ENCODE assay signal across 17 cellular contexts in the genomic region with DNA sequence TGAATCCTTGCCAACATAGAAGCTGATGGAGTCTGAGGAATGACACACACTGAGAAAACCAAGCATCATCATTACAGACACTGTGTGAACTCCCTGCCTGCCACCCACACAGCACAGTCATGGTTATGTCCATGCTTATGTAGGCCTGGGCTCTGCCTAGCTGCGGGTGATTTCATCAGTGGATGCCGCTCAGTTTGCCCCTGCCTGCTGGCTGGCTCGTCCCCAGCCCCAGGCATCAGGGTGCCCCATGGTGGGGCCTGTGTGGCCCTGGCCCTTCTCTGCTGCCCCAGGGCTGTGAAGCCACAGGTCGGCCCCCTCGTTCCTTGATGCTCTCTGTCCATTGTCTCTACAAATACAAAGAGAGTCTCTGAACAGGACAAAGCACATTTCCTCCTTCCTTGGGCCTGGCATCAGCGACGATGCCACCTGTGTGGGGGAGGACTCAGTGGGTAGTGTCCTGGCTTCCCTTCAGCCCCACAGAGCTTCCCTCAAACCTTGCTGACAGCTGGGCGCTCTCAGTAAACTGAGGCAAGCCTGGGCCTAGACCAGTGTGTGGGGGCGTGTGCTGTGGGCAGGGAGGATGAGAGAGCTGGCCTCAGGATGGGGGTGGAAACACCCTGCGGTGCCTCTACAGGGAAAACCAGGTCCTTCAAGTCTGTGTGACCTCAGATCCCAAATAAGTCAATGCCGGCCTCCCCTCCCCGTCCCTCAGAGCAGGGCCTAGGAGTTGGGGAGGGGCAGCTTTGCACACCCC. TPM values are rescaled to one million over a fixed set of nuclear protein-coding genes. Genes with fewer than 3 reads are reported as not detected.
DNase-seq lines count a peak whose midpoint lies in the region; ATAC-seq and TF ChIP-seq lines count a peak whose summit lies in the region.
"Had no signal": no experiment of that assay in that cellular context is flagged by ENCODE, and none has a peak within 500 bp of the region (broad histone marks: within the 10 kb centered on the region; RNA-seq: fewer than 3 reads in every experiment).

No MANE protein-coding gene starts in this region.

- H3K27ac ChIP-seq in ACC112 (ENCODE audit: low read depth, low read length) = peak overlapping the region; percentile 23; the same call in 1 of the 2 replicates
- H3K27ac ChIP-seq: BLaER1, SJSA1 had no signal

- DNase-seq in GM04503 (ENCODE audit: low read depth) (peak; percentile 35), choroid plexus epithelial cell (ENCODE audit: low read depth) (peak; percentile 65), omental fat pad (ENCODE audit: low spot score) (no peak), SHP77 (lab: John Stamatoyannopoulos, UW) (no peak), DMS 273 (lab: John Stamatoyannopoulos, UW; ENCODE audit: unreplicated experiment) (no peak), GM20000 (ENCODE audit: low spot score) (no peak), midbrain (lab: John Stamatoyannopoulos, UW) (no peak)
- DNase-seq: amniotic stem cell; DND-41; H7; left cardiac atrium; NCI-H2107; nephron progenitor cell; stimulated activated CD4-positive, alpha-beta T cell treated with anti-CD3 and anti-CD28 coated beads, Interleukin-15, amount 100 ng/mL, for 24 hours had no signal

- TF ChIP-seq CTCF in choroid plexus epithelial cell (conservative IDR thresholded peaks at IDR 0.05; ENCODE audit: low read depth, low read length) = no peak
- no peak for TF ChIP-seq CTCF in omental fat pad (IDR thresholded peaks at IDR 0.05)
- TF ChIP-seq CTCF in GM20000 (IDR thresholded peaks at IDR 0.05; ENCODE audit: extremely low read depth, missing control alignments) = no peak

- H2AFZ ChIP-seq in ACC112 (ENCODE audit: low read length, unreplicated experiment) = peak overlapping the region; percentile 24

- H3K79me2 ChIP-seq in ACC112 (ENCODE audit: control insufficient read depth, insufficient read depth, low read length, unreplicated experiment) = no peaks in the 10 kb centered on the region

- ATAC-seq in omental fat pad (ENCODE audit: low FRiP score) = peak; percentile 3
- ATAC-seq: left cardiac atrium had no signal

- H3K36me3 ChIP-seq in ACC112 (ENCODE audit: insufficient read depth, low read length) = no peaks in the 10 kb centered on the region
- H3K36me3 ChIP-seq: BLaER1, SJSA1 had no signal

- no peaks in the 10 kb centered on the region for H3K27me3 ChIP-seq in ACC112 (ENCODE audit: insufficient read depth, low read length)
- H3K27me3 ChIP-seq: BLaER1, SJSA1 had no signal

- no peak overlapping the region for H3K4me3 ChIP-seq in ACC112 (ENCODE audit: low read depth, low read length)
- no peak overlapping the region for H3K4me3 ChIP-seq in choroid plexus epithelial cell (ENCODE audit: low read depth, low read length)
- H3K4me3 ChIP-seq: BLaER1, SJSA1 had no signal

- H3K4me1 ChIP-seq in ACC112 (ENCODE audit: control insufficient read depth, insufficient read depth, low read length, unreplicated experiment) = peaks cover 23% of the 10 kb centered on the region
- H3K4me1 ChIP-seq: SJSA1 had no signal

RNA-seq across cellular contexts. Expression of a gene that starts 20.0 kb away (rescaled TPM):
- total RNA-seq in omental fat pad = 10 to 100 TPM in 3 of 4 donors, 1 to 10 TPM in 1; 8.9 to 24.4 (median 12.6) TPM

Comparison
In these comparisons a context has a peak if more than half of its experiments do, and no peak if none do; other contexts are left out.
1. DNase-seq: peak in GM04503 (single experiment) and choroid plexus epithelial cell (single experiment); none in omental fat pad (single experiment), SHP77 (0 of 2), DMS 273 (single experiment), GM20000 (single experiment) and midbrain (single experiment).